Comparison of ENCODE assay signal across 11 cellular contexts in the genomic region with DNA sequence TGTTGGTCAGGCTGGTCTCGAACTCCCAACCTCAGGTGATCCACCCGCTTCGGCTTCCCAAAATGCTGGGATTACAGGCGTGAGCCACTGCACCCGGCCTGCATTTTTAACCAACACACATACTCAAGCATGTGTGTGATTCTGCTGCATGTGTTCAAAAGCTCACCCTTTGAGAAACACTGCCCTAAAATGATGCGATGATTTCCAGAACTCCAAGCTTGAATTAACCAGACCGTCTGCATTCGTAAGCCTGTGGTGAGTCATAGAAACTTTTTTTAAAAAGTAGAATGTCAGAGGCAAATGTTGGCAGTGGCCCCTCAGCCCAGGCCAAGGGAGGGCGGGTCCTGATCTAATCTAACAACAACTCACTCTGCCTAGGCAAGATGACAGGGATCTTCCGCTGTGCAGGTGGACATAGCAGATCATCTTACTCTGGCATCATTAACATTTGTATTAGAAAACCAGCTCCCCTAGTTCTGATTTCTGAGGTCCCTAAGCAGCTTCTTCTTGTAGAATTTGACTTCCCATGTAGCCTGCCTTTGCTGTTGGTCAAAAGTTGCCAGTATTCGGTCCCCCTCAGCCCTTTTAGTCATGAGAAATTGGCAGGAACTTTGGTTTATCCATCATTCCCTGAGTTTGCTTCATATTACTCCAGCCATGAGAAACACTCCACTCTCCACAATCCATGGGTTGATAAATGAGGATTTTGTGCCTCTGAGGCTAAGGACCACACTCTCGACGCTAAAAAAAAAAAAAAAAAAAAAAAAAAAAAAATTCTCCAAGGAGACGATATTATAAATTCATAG.
DNase-seq lines count a peak whose midpoint lies in the region; FAIRE-seq and TF ChIP-seq lines count a peak whose summit lies in the region.
"Had no signal": no experiment of that assay in that cellular context is flagged by ENCODE, and none has a peak within 500 bp of the region (broad histone marks: within the 10 kb centered on the region; RNA-seq: fewer than 3 reads in every experiment).

No MANE protein-coding gene starts in this region.

- no peak for TF ChIP-seq POLR2A in endothelial cell of umbilical vein (IDR thresholded peaks at IDR 0.05; ENCODE audit: low read depth, low read length)

- 67 to 89% methylated on average over 8 to 10 of the region's 14 CpGs for WGBS in mesodermal cell (ENCODE audit: insufficient coverage in 2 of 2), 2 experiments

- H2AFZ ChIP-seq in endothelial cell of umbilical vein (ENCODE audit: low read depth, low read length): no peak overlapping the region

- in situ Hi-C loops in GM13977 (cut with MboI; ENCODE audit: low pct_unique_long_range_greater_than_20kb, low sequenced_read_pairs, unreplicated experiment): no loop called here

- H3K4me1 ChIP-seq in endothelial cell of umbilical vein (ENCODE audit: control insufficient read depth, extremely low read depth, insufficient read depth, low read length): peaks cover 31% of the 10 kb centered on the region
- peaks cover 17% of the 10 kb centered on the region for H3K4me1 ChIP-seq in mesodermal cell (ENCODE audit: control insufficient read depth, insufficient read depth, low read length, poor library complexity, severe bottlenecking)

- H3K27ac ChIP-seq in endothelial cell of umbilical vein (ENCODE audit: insufficient read depth, low read depth, low read length) (peak overlapping the region; percentile 97), mesodermal cell (ENCODE audit: low read depth, low read length, severe bottlenecking) (peak overlapping the region; percentile 89)

- peak overlapping the region; percentile 35 for H3K9ac ChIP-seq in endothelial cell of umbilical vein (replicated peaks; ENCODE audit: extremely low read depth, insufficient read depth, low read length)

- CTCF ChIA-PET in AG04449 (lab: Yijun Ruan, JAX) (interaction anchor here (0.6 to 0.9 kb wide), 2 partner anchors 41 to 159 kb away, joined by 3 read pairs; no protein-coding TSS in a partner anchor), endothelial cell of umbilical vein (lab: Charles Lee) (interaction anchor here (0.8 to 2.0 kb wide), 9 partner anchors 12 to 1599 kb away, joined by 3 to 10 read pairs (median 3); no protein-coding TSS in a partner anchor)

- no peak overlapping the region for H3K4me3 ChIP-seq in AG04449 (ENCODE audit: low read depth, low read length)
- no peak overlapping the region for H3K4me3 ChIP-seq in endothelial cell of umbilical vein (replicated peaks in 1 of 3; ENCODE audit: insufficient read depth in 1 of 3, low read depth in 1 of 3, low read length in 3 of 3)
- H3K4me3 ChIP-seq in mesodermal cell (ENCODE audit: extremely low read depth, insufficient read depth, low read length, poor library complexity, severe bottlenecking): no peak overlapping the region

- intact Hi-C loops in endothelial cell of umbilical vein (cut with micrococcal nuclease): no loop called here

- H3K9me1 ChIP-seq in endothelial cell of umbilical vein (replicated peaks; ENCODE audit: control insufficient read depth, extremely low read depth, insufficient read depth, low read length): no peaks in the 10 kb centered on the region

- FAIRE-seq in endothelial cell of umbilical vein (lab: Jason Lieb, UNC): peak; percentile 90
- FAIRE-seq: islet of Langerhans had no signal

- H3K9me3 ChIP-seq in endothelial cell of umbilical vein (replicated peaks; ENCODE audit: control insufficient read depth, insufficient read depth, low read length): no peaks in the 10 kb centered on the region
- no peaks in the 10 kb centered on the region for H3K9me3 ChIP-seq in mesodermal cell (ENCODE audit: control insufficient read depth, low read length)

- DNase-seq in AG04449 (ENCODE audit: low read depth, low spot score): peak; percentile 60
- DNase-seq in M059J (ENCODE audit: low read depth): peak; percentile 85
- peak; percentile 86 for DNase-seq in endothelial cell of umbilical vein (ENCODE audit: low read depth, low spot score)
- DNase-seq in GM13977 (ENCODE audit: low spot score): no peak
- no peak for DNase-seq in NCI-H748 (lab: John Stamatoyannopoulos, UW; ENCODE audit: unreplicated experiment)
- DNase-seq in effector CD4-positive, alpha-beta T cell: no peak
- no peak for DNase-seq in iPS-NIHi7 (ENCODE audit: extremely low spot score)
- DNase-seq: activated T-cell treated with anti-CD3 and anti-CD28 coated beads, Interleukin-2, amount 50 U/mL, for 1 hour; NCI-H2081 treated with DMSO at 0.1 percent for 48 hours had no signal

- dilution Hi-C loops in endothelial cell of umbilical vein (cut with MboI; ENCODE audit: extremely low pct_ligation_motif_present, low sequenced_read_pairs): no loop called here

- H3K36me3 ChIP-seq in endothelial cell of umbilical vein (ENCODE audit: control insufficient read depth in 2 of 2, extremely low read depth in 1 of 2, insufficient read depth in 2 of 2, low read length in 2 of 2) (no peaks in the 10 kb centered on the region), mesodermal cell (ENCODE audit: control insufficient read depth, insufficient read depth, low read length) (no peaks in the 10 kb centered on the region)

- no peak overlapping the region for H3K4me2 ChIP-seq in endothelial cell of umbilical vein (ENCODE audit: insufficient read depth, low read length)

- H4K20me1 ChIP-seq in endothelial cell of umbilical vein (replicated peaks; ENCODE audit: control insufficient read depth, extremely low read depth, insufficient read depth, low read length): no peaks in the 10 kb centered on the region

- no peaks in the 10 kb centered on the region for H3K27me3 ChIP-seq in endothelial cell of umbilical vein (ENCODE audit: control insufficient read depth in 2 of 2, insufficient read depth in 2 of 2, low read length in 2 of 2)

- H3K79me2 ChIP-seq in endothelial cell of umbilical vein (ENCODE audit: control insufficient read depth, insufficient read depth, low read length): no peaks in the 10 kb centered on the region

- BruUV-seq in endothelial cell of umbilical vein (replicated peaks; lab: Mats Ljungman, UMichigan): no TSS peak

- POLR2A ChIA-PET in AG04449 (lab: Yijun Ruan, JAX): interaction anchor here (0.7 to 1.1 kb wide), 3 partner anchors 64 to 193 kb away, joined by 3 to 4 read pairs (median 3); no protein-coding TSS in a partner anchor
- POLR2A ChIA-PET in endothelial cell of umbilical vein (lab: Charles Lee): interaction anchor here (0.7 kb wide), 1 partner anchor 389 kb away, joined by 4 read pairs; no protein-coding TSS in a partner anchor

- TF ChIP-seq CTCF in AG04449 (IDR thresholded peaks at IDR 0.05; ENCODE audit: insufficient read depth, low read length, missing control alignments) (no peak), endothelial cell of umbilical vein (IDR thresholded peaks at IDR 0.05; ENCODE audit: extremely low read depth in 1 of 2, insufficient read depth in 1 of 2, low read depth in 1 of 2, low read length in 2 of 2) (no peak), GM13977 (IDR thresholded peaks at IDR 0.05; ENCODE audit: extremely low read depth, insufficient read depth, missing control alignments) (no peak)

TF ChIP-seq in endothelial cell of umbilical vein, 7 proteins besides CTCF, POLR2A, EP300 and RAD21:
- TF ChIP-seq GATA2 (IDR thresholded peaks at IDR 0.05; ENCODE audit: insufficient read depth, insufficient read length, low read depth, low read length) (peak; percentile 93), POLR2AphosphoS5 (IDR thresholded peaks at IDR 0.05; ENCODE audit: insufficient read depth, low read depth, low read length) (no peak), FOS (IDR thresholded peaks at IDR 0.05; ENCODE audit: borderline replicate concordance, insufficient read depth, low read length) (peak; percentile 83), JUN (IDR thresholded peaks at IDR 0.05; ENCODE audit: borderline replicate concordance, insufficient read depth, insufficient read length, low read depth) (peak; percentile 73)
- TF ChIP-seq, protein P1, sequence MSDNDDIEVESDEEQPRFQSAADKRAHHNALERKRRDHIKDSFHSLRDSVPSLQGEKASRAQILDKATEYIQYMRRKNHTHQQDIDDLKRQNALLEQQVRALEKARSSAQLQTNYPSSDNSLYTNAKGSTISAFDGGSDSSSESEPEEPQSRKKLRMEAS (IDR thresholded peaks at IDR 0.05; ENCODE audit: insufficient read depth, insufficient read length): no peak

Comparison
In these comparisons a context has a peak if more than half of its experiments do, and no peak if none do; other contexts are left out.
1. DNase-seq: peak in AG04449 (single experiment), M059J (single experiment) and endothelial cell of umbilical vein (single experiment); none in GM13977 (single experiment), NCI-H748 (single experiment), effector CD4-positive, alpha-beta T cell (single experiment) and iPS-NIHi7 (single experiment).